ENCODE assay signal across 1 cellular context in the genomic region with DNA sequence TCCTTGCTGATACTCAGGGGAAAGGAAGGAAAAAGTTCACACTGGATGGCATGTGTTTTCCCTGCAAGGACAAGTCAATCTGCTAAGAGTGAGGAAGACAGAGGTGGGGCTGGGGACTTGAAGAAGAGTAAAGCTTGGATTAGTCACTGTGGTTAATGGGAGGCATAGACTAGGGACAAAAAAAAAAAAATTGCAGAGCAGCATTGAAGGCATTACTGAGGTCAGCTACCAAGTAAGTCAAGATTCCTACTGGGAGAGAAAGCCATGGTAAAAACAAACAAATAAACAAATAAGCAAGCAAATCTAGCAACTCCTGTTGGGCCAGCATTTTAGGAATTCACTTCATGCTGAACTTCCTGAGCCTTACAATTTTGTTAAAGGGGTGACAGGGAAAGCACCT.
TF ChIP-seq lines count a peak whose summit lies in the region.

No MANE protein-coding gene starts in this region.

TF ChIP-seq in HepG2, 621 proteins besides CTCF, POLR2A, EP300 and RAD21:
- TF ChIP-seq SAP130 (CRISPR knock-in tag; IDR thresholded peaks at IDR 0.05; ENCODE audit: low read depth) (no peak), HDAC6 (IDR thresholded peaks at IDR 0.05; ENCODE audit: low read depth, low read length) (no peak), ZSCAN25 (CRISPR knock-in tag; IDR thresholded peaks at IDR 0.05) (no peak), MED8 (CRISPR knock-in tag; IDR thresholded peaks at IDR 0.05; ENCODE audit: insufficient replicate concordance) (no peak), ZNF790 (CRISPR knock-in tag; IDR thresholded peaks at IDR 0.05; ENCODE audit: borderline replicate concordance) (no peak), ETV5 (CRISPR knock-in tag; IDR thresholded peaks at IDR 0.05; ENCODE audit: borderline replicate concordance) (no peak), ZFP90 (CRISPR knock-in tag; IDR thresholded peaks at IDR 0.05; ENCODE audit: borderline replicate concordance) (no peak), CC2D1A (CRISPR knock-in tag; IDR thresholded peaks at IDR 0.05) (no peak), PPARG (CRISPR knock-in tag; conservative IDR thresholded peaks at IDR 0.05) (no peak), BRD4 (CRISPR knock-in tag; IDR thresholded peaks at IDR 0.05) (no peak), ZNF432 (CRISPR knock-in tag; IDR thresholded peaks at IDR 0.05; ENCODE audit: borderline replicate concordance) (no peak), EEA1 (CRISPR knock-in tag; IDR thresholded peaks at IDR 0.05; ENCODE audit: borderline replicate concordance) (no peak), NAIF1 (CRISPR knock-in tag; IDR thresholded peaks at IDR 0.05; ENCODE audit: borderline replicate concordance) (no peak)
- TF ChIP-seq, protein P1, sequence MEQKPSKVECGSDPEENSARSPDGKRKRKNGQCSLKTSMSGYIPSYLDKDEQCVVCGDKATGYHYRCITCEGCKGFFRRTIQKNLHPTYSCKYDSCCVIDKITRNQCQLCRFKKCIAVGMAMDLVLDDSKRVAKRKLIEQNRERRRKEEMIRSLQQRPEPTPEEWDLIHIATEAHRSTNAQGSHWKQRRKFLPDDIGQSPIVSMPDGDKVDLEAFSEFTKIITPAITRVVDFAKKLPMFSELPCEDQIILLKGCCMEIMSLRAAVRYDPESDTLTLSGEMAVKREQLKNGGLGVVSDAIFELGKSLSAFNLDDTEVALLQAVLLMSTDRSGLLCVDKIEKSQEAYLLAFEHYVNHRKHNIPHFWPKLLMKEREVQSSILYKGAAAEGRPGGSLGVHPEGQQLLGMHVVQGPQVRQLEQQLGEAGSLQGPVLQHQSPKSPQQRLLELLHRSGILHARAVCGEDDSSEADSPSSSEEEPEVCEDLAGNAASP (CRISPR knock-in tag; IDR thresholded peaks at IDR 0.05; ENCODE audit: borderline replicate concordance): no peak
- TF ChIP-seq, protein P2, sequence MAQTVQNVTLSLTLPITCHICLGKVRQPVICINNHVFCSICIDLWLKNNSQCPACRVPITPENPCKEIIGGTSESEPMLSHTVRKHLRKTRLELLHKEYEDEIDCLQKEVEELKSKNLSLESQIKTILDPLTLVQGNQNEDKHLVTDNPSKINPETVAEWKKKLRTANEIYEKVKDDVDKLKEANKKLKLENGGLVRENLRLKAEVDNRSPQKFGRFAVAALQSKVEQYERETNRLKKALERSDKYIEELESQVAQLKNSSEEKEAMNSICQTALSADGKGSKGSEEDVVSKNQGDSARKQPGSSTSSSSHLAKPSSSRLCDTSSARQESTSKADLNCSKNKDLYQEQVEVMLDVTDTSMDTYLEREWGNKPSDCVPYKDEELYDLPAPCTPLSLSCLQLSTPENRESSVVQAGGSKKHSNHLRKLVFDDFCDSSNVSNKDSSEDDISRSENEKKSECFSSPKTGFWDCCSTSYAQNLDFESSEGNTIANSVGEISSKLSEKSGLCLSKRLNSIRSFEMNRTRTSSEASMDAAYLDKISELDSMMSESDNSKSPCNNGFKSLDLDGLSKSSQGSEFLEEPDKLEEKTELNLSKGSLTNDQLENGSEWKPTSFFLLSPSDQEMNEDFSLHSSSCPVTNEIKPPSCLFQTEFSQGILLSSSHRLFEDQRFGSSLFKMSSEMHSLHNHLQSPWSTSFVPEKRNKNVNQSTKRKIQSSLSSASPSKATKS (CRISPR knock-in tag; IDR thresholded peaks at IDR 0.05): no peak
- TF ChIP-seq, protein P3, sequence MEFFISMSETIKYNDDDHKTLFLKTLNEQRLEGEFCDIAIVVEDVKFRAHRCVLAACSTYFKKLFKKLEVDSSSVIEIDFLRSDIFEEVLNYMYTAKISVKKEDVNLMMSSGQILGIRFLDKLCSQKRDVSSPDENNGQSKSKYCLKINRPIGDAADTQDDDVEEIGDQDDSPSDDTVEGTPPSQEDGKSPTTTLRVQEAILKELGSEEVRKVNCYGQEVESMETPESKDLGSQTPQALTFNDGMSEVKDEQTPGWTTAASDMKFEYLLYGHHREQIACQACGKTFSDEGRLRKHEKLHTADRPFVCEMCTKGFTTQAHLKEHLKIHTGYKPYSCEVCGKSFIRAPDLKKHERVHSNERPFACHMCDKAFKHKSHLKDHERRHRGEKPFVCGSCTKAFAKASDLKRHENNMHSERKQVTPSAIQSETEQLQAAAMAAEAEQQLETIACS (CRISPR knock-in tag; IDR thresholded peaks at IDR 0.05): no peak
TF ChIP-seq in HepG2: peak in this region for 0.
